In the genomic region with DNA sequence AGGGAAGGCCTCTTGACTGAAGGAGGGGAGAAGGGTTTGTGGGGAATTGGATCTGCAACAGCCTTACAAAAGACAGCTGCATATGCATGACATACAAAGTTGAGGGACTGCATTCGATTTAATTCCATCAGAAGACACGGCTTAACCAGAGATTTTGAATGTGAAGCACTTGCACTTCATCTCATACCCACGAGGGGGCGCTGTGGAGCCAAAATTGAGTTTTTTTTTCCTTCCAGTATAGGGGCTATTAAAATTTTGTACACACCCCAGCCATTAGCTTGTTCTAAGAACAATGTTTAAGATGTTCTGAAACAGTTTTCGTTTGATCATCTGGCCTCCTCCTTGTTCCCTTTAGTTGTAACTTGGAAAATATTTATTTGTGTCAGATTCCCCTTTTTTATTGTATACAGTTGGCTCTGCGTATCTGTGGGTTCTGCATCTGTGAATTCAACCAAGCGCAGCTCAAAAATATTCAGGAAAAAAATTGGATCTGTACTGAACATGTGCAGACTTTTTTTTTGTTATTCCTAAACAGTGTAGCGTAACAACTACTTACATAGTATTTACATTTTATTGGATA, we compare ENCODE assay signal across 8 cellular contexts. TPM values are rescaled to one million over a fixed set of nuclear protein-coding genes. Genes with fewer than 3 reads are reported as not detected.
DNase-seq lines count a peak whose midpoint lies in the region; ATAC-seq and TF ChIP-seq lines count a peak whose summit lies in the region.

No MANE protein-coding gene starts in this region.

- peaks cover 30 to 37% of the 10 kb centered on the region in 2 donors for H3K36me3 Mint-ChIP-seq in CD14-positive monocyte
- H3K36me3 Mint-ChIP-seq in HFFc6 (ENCODE audit: low read depth), result peaks cover 8% of the 10 kb centered on the region; the same call in 1 of the 2 replicates
- H3K36me3 Mint-ChIP-seq in naive thymus-derived CD4-positive, alpha-beta T cell, result peaks cover 0 to 13% (median 2%) of the 10 kb centered on the region in 5 donors

- H3K27me3 Mint-ChIP-seq in CD14-positive monocyte (ENCODE audit: low read depth in 3 of 3) (no peaks in the 10 kb centered on the region), HFFc6 (ENCODE audit: insufficient read depth) (peaks cover 1% of the 10 kb centered on the region)
- no peaks in the 10 kb centered on the region for H3K27me3 Mint-ChIP-seq in naive thymus-derived CD4-positive, alpha-beta T cell

- H3K27ac Mint-ChIP-seq in CD14-positive monocyte (peak overlapping the region; percentile 74 to 95 (median 87)), HFFc6 (peak overlapping the region; percentile 70)
- peak overlapping the region; percentile 59 to 100 (median 96) for H3K27ac Mint-ChIP-seq in naive thymus-derived CD4-positive, alpha-beta T cell

- peak overlapping the region; percentile 93 for H3K27ac ChIP-seq in naive thymus-derived CD4-positive, alpha-beta T cell (ENCODE audit: low read depth, low read length)

- H3K27me3 ChIP-seq in naive thymus-derived CD4-positive, alpha-beta T cell (ENCODE audit: control insufficient read depth in 2 of 2, insufficient read depth in 2 of 2, low read length in 2 of 2), result no peaks in the 10 kb centered on the region

- H3K9me3 Mint-ChIP-seq in CD14-positive monocyte (no peaks in the 10 kb centered on the region), HFFc6 (no peaks in the 10 kb centered on the region)
- peaks cover 0 to 4% (median 0%) of the 10 kb centered on the region in 11 donors for H3K9me3 Mint-ChIP-seq in naive thymus-derived CD4-positive, alpha-beta T cell

- POLR2A ChIA-PET in naive thymus-derived CD4-positive, alpha-beta T cell (lab: Charles Lee), result interaction anchor here (0.6 to 3.2 kb wide), 3 partner anchors 20 to 242 kb away, joined by 6 to 49 read pairs (median 27); a partner anchor contains a TSS

- no peaks in the 10 kb centered on the region for H3K9me3 ChIP-seq in naive thymus-derived CD4-positive, alpha-beta T cell (ENCODE audit: control insufficient read depth in 2 of 3, low read length in 3 of 3)

- peak; percentile 58 for DNase-seq in CD14-positive monocyte (ENCODE audit: low spot score)
- peak; percentile 39 for DNase-seq in HFFc6
- peak; percentile 86 for DNase-seq in OCI-M1 (lab: John Stamatoyannopoulos, UW)
- DNase-seq in activated T-cell treated with anti-CD3 and anti-CD28 coated beads, Interleukin-2, amount 50 U/mL, for 1 hour, result peak; percentile 82
- peak; percentile 52 to 82 (median 73) for DNase-seq in naive thymus-derived CD4-positive, alpha-beta T cell
- peak; percentile 66 for DNase-seq in stimulated activated naive CD4-positive, alpha-beta T cell treated with Interleukin-2 at 50 U/mL for 16 hours (lab: John Stamatoyannopoulos, UW)

- CTCF ChIA-PET in naive thymus-derived CD4-positive, alpha-beta T cell (lab: Charles Lee), result interaction anchor here (0.5 to 4.8 kb wide), 9 partner anchors 12 to 313 kb away, joined by 3 to 50 read pairs (median 4); no protein-coding TSS in a partner anchor

- peak overlapping the region; percentile 67 for H3K4me3 ChIP-seq in naive thymus-derived CD4-positive, alpha-beta T cell (ENCODE audit: low read length)

- H3K4me3 Mint-ChIP-seq in CD14-positive monocyte, result peak overlapping the region; percentile 88 to 92
- peak overlapping the region; percentile 88 for H3K4me3 Mint-ChIP-seq in HFFc6
- H3K4me3 Mint-ChIP-seq in naive thymus-derived CD4-positive, alpha-beta T cell, result peak overlapping the region; percentile 78 to 99 (median 96)

- TF ChIP-seq CTCF in CD14-positive monocyte (IDR thresholded peaks at IDR 0.05), result peak; percentile 99
- TF ChIP-seq CTCF in HFFc6 (IDR thresholded peaks at IDR 0.05), result peak; percentile 100

- intact Hi-C loops in CD14-positive monocyte (cut with micrococcal nuclease), result loop anchor here (10.0 kb wide), 4 partner anchors 193 to 323 kb away; a partner anchor contains a TSS
- intact Hi-C loops in naive thymus-derived CD4-positive, alpha-beta T cell (cut with micrococcal nuclease), result loop anchor here (1.0 to 10.0 kb wide), 8 partner anchors 27 to 1561 kb away; a partner anchor contains a TSS

- peak; percentile 11 for ATAC-seq in esophagus mucosa
- ATAC-seq in naive thymus-derived CD4-positive, alpha-beta T cell, result peak; percentile 24
- no peak for ATAC-seq in GM18519 (IDR thresholded peaks at IDR 0.05; ENCODE audit: low FRiP score, unreplicated experiment)

- H3K4me1 Mint-ChIP-seq in CD14-positive monocyte, result peaks cover 27% of the 10 kb centered on the region
- H3K4me1 Mint-ChIP-seq in HFFc6 (ENCODE audit: low read depth), result peaks cover 37% of the 10 kb centered on the region
- peaks cover 14 to 51% (median 41%) of the 10 kb centered on the region in 7 donors for H3K4me1 Mint-ChIP-seq in naive thymus-derived CD4-positive, alpha-beta T cell

- H3K4me1 ChIP-seq in naive thymus-derived CD4-positive, alpha-beta T cell (ENCODE audit: control insufficient read depth in 2 of 2, insufficient read depth in 2 of 2, low read length in 2 of 2), result peaks cover 21 to 25% of the 10 kb centered on the region in 2 donors

- peaks cover 0 to 35% (median 3%) of the 10 kb centered on the region in 3 experiments for H3K36me3 ChIP-seq in naive thymus-derived CD4-positive, alpha-beta T cell (ENCODE audit: control insufficient read depth in 2 of 3, insufficient read depth in 3 of 3, low read length in 3 of 3)

RNA-seq across cellular contexts. Expression of a gene that starts 1.6 kb away (rescaled TPM):
- polyA plus RNA-seq in CD14-positive monocyte, result 1 to 10 TPM; 8.2 to 9.1 TPM
- total RNA-seq in HFFc6 (2021; fragmentation: NEBNext Ultra II Directional; extraction: Animal tissue kit (Norgen Biotek cat#: 25700)), result 10 to 100 TPM; 20.5 to 23.4 (median 22.8) TPM
- 23.0 TPM for total RNA-seq in esophagus mucosa
- 10 to 100 TPM; 23.9 to 32.2 (median 27.0) TPM for total RNA-seq in naive thymus-derived CD4-positive, alpha-beta T cell
- 10 to 100 TPM; 10.1 to 13.4 TPM for polyA plus RNA-seq in naive thymus-derived CD4-positive, alpha-beta T cell

RNA-seq across cellular contexts. Expression of a gene that starts 5.3 kb away (rescaled TPM):
- polyA plus RNA-seq in CD14-positive monocyte, result 10 to 100 TPM; 19.7 to 58.3 TPM
- total RNA-seq in HFFc6 (2021; fragmentation: NEBNext Ultra II Directional; extraction: Animal tissue kit (Norgen Biotek cat#: 25700)), result 10 to 100 TPM; 26.0 to 30.7 (median 28.0) TPM
- 22.8 TPM for total RNA-seq in esophagus mucosa
- total RNA-seq in naive thymus-derived CD4-positive, alpha-beta T cell, result 100 to 1,000 TPM in 1 of 5 experiments, 10 to 100 TPM in 4; 55.2 to 102 (median 67.3) TPM
- 10 to 100 TPM; 72.8 to 78.8 TPM for polyA plus RNA-seq in naive thymus-derived CD4-positive, alpha-beta T cell
